ENCODE assay signal across 14 cellular contexts in the genomic region with DNA sequence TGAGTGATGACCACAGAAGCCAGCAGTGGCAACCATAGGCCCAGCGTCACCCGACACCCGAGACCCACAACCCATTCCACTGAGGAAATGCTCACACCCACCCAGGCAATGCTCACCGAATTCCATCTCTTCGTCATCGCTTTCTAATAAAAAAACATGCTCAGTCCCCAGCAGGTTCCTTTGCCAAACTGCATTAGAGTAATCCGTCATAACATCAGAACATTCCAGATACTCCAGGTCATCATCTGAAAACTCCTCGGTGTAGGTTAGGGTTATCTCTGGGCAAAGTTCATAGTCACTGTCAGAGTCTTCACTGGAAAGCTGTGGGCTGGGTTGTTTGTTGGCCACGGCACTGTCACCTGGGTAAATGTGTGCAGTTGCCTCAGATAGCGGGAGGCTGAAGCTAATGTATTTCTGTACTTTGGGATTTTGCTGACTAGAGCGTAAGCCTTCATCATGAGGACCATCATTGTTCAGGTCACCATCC. TPM values are rescaled to one million over a fixed set of nuclear protein-coding genes. Genes with fewer than 3 reads are reported as not detected.
DNase-seq lines count a peak whose midpoint lies in the region; ATAC-seq and TF ChIP-seq lines count a peak whose summit lies in the region.
"Had no signal": no experiment of that assay in that cellular context is flagged by ENCODE, and none has a peak within 500 bp of the region (broad histone marks: within the 10 kb centered on the region; RNA-seq: fewer than 3 reads in every experiment).

No MANE protein-coding gene starts in this region.

- no peak for TF ChIP-seq CTCF in foreskin keratinocyte (conservative IDR thresholded peaks at IDR 0.05)

- H3K27me3 Mint-ChIP-seq in activated T-cell treated with anti-CD3 and anti-CD28 coated beads, Interleukin-2, amount 50 U/mL, for 72 hours (ENCODE audit: low read depth) = peaks cover 30% of the 10 kb centered on the region

- DNase-seq in activated T-cell treated with anti-CD3 and anti-CD28 coated beads, Interleukin-2, amount 50 U/mL, for 72 hours = no peak
- no peak for DNase-seq in activated T-cell treated with anti-CD3 and anti-CD28 coated beads, Interleukin-2, amount 50 U/mL, for 48 hours
- DNase-seq in RPMI7951 (ENCODE audit: low read depth) = peak; percentile 73
- DNase-seq in foreskin keratinocyte = no peak
- DNase-seq in NCI-H1048 (lab: John Stamatoyannopoulos, UW) = no peak
- DNase-seq: activated effector memory CD4-positive, alpha-beta T cell treated with Interleukin-2 at 50 U/mL for 16 hours; effector memory CD4-positive, alpha-beta T cell; NCI-H187 treated with DMSO at 0.1 percent for 48 hours; Peyer's patch had no signal

- peaks cover 1 to 2% of the 10 kb centered on the region in 2 donors for H3K9me3 Mint-ChIP-seq in activated T-cell treated with anti-CD3 and anti-CD28 coated beads, Interleukin-2, amount 50 U/mL, for 72 hours

- H3K27ac Mint-ChIP-seq in activated T-cell treated with anti-CD3 and anti-CD28 coated beads, Interleukin-2, amount 50 U/mL, for 72 hours = no peak overlapping the region

- peaks cover 37% of the 10 kb centered on the region for H3K4me1 Mint-ChIP-seq in activated T-cell treated with anti-CD3 and anti-CD28 coated beads, Interleukin-2, amount 50 U/mL, for 72 hours (ENCODE audit: low read depth)

- peak in 1 of 2 donors; percentile 24 for ATAC-seq in activated T-cell treated with anti-CD3 and anti-CD28 coated beads, Interleukin-2, amount 50 U/mL, for 72 hours (replicated peaks in 1 of 2)
- no peak for ATAC-seq in foreskin keratinocyte
- no peak for ATAC-seq in HG02642 (IDR thresholded peaks at IDR 0.05; ENCODE audit: poor library complexity, unreplicated experiment)
- ATAC-seq in HG03520 (IDR thresholded peaks at IDR 0.05; ENCODE audit: unreplicated experiment) = no peak

- H3K9ac ChIP-seq in skeletal muscle tissue (ENCODE audit: low read depth in 1 of 3, low read length in 3 of 3) = peak overlapping the region; percentile 73 to 89 (median 89)

- peaks cover 0 to 2% (median 0%) of the 10 kb centered on the region in 3 donors for H3K36me3 ChIP-seq in skeletal muscle tissue (ENCODE audit: control insufficient read depth in 3 of 3, insufficient read depth in 3 of 3, low read length in 3 of 3)
- H3K36me3 ChIP-seq: neutrophil, Peyer's patch, WERI-Rb-1 had no signal

- peak overlapping the region; percentile 73 to 85 (median 82) for H3K4me3 ChIP-seq in skeletal muscle tissue (ENCODE audit: low read length in 3 of 3)
- H3K4me3 ChIP-seq: Peyer's patch had no signal

- peaks cover 0 to 9% of the 10 kb centered on the region in 2 donors for H3K36me3 Mint-ChIP-seq in activated T-cell treated with anti-CD3 and anti-CD28 coated beads, Interleukin-2, amount 50 U/mL, for 72 hours (ENCODE audit: insufficient read depth in 2 of 2)

- H3K4me1 ChIP-seq in foreskin keratinocyte (peaks cover 23% of the 10 kb centered on the region), skeletal muscle tissue (ENCODE audit: control insufficient read depth in 3 of 3, insufficient read depth in 3 of 3, low read length in 3 of 3) (peaks cover 11 to 30% (median 23%) of the 10 kb centered on the region in 3 donors)
- H3K4me1 ChIP-seq: Peyer's patch had no signal

- H3K27me3 ChIP-seq in foreskin keratinocyte (no peaks in the 10 kb centered on the region), skeletal muscle tissue (ENCODE audit: control insufficient read depth in 3 of 3, insufficient read depth in 3 of 3, low read length in 3 of 3) (no peaks in the 10 kb centered on the region)
- H3K27me3 ChIP-seq: Peyer's patch had no signal

- peak overlapping the region; percentile 66 to 73 for H3K4me3 Mint-ChIP-seq in activated T-cell treated with anti-CD3 and anti-CD28 coated beads, Interleukin-2, amount 50 U/mL, for 72 hours

- no peaks in the 10 kb centered on the region for H3K9me3 ChIP-seq in skeletal muscle tissue (ENCODE audit: control insufficient read depth in 3 of 3, low read length in 3 of 3)
- H3K9me3 ChIP-seq: neutrophil, Peyer's patch had no signal

- H3K27ac ChIP-seq in foreskin keratinocyte = peak overlapping the region; percentile 60
- H3K27ac ChIP-seq in skeletal muscle tissue (ENCODE audit: low read depth, low read length) = peak overlapping the region; percentile 96
- H3K27ac ChIP-seq: neutrophil, Peyer's patch had no signal

RNA-seq across cellular contexts. Expression of a gene that starts 49.3 kb away (rescaled TPM):
- total RNA-seq in activated T-cell treated with anti-CD3 and anti-CD28 coated beads, Interleukin-2, amount 50 U/mL, for 72 hours = 10 to 100 TPM; 12.7 to 18.5 TPM
- total RNA-seq in RPMI7951 (2014; rRNA removed; shearing (Covaris generic)) = 13.6 and 16.6 TPM in 2 replicates
- total RNA-seq in foreskin keratinocyte (0.07 and 0.27 TPM in 2 replicates), skeletal muscle tissue (38.1 TPM)
- 0.02 TPM in 2 replicates for polyA plus RNA-seq in foreskin keratinocyte

Comparison
In these comparisons a context has a peak if more than half of its experiments do, and no peak if none do; other contexts are left out.
1. RNA of a gene that starts 49.3 kb away (total RNA-seq): 38.1 TPM in skeletal muscle tissue (single experiment), 12.7 to 18.5 TPM in activated T-cell treated with anti-CD3 and anti-CD28 coated beads, Interleukin-2, amount 50 U/mL, for 72 hours and 13.6 to 16.6 TPM in RPMI7951; 0.07 to 0.27 TPM in foreskin keratinocyte; every median in the first group is over 10 times any median in the second.